In genomic region chr2:23324281-23324680, GRCh38 we compare ENCODE assay signal across 18 cellular contexts.
DNase-seq lines count a peak whose midpoint lies in the region; ATAC-seq and TF ChIP-seq lines count a peak whose summit lies in the region.
"Had no signal": no experiment of that assay in that cellular context is flagged by ENCODE, and none has a peak within 500 bp of the region (broad histone marks: within the 10 kb centered on the region; RNA-seq: fewer than 3 reads in every experiment).

No MANE protein-coding gene starts in this region.

- H3K4me1 ChIP-seq in SJCRH30 = peaks cover 56% of the 10 kb centered on the region
- no peaks in the 10 kb centered on the region for H3K4me1 ChIP-seq in suprapubic skin
- H3K4me1 ChIP-seq: A549 had no signal

- no peak for ATAC-seq in HG03039 (IDR thresholded peaks at IDR 0.05; ENCODE audit: unreplicated experiment)
- ATAC-seq: A549 had no signal

- no peak for TF ChIP-seq POLR2A in suprapubic skin (IDR thresholded peaks at IDR 0.05)

- H3K27me3 ChIP-seq in SJCRH30 = no peaks in the 10 kb centered on the region
- H3K27me3 ChIP-seq in suprapubic skin = peaks cover 6% of the 10 kb centered on the region

- H3K36me3 ChIP-seq in SJCRH30 (no peaks in the 10 kb centered on the region), suprapubic skin (no peaks in the 10 kb centered on the region)
- H3K36me3 ChIP-seq: MG63 had no signal

- H3K9me3 ChIP-seq in SJCRH30 (replicated peaks) (no peaks in the 10 kb centered on the region), suprapubic skin (no peaks in the 10 kb centered on the region)
- H3K9me3 ChIP-seq: A549, MG63, SK-N-SH had no signal

- peak; percentile 79 for DNase-seq in NCI-H2107 treated with DMSO at 0.1 percent for 48 hours (lab: John Stamatoyannopoulos, UW; ENCODE audit: unreplicated experiment)
- no peak for DNase-seq in NCI-H2107 (lab: John Stamatoyannopoulos, UW)
- peak; percentile 8 for DNase-seq in EH (ENCODE audit: low read depth)
- DNase-seq in NCI-H1092 treated with DMSO at 0.1 percent for 48 hours (lab: John Stamatoyannopoulos, UW) = peak; percentile 92
- DNase-seq in SJCRH30 = peak; percentile 66 to 74
- DNase-seq in effector CD8-positive, alpha-beta T cell (lab: John Stamatoyannopoulos, UW) = no peak
- no peak for DNase-seq in suprapubic skin (ENCODE audit: low spot score in 2 of 2)
- DNase-seq: CD4-positive, alpha-beta T cell; DND-41; GF-D8; HCEC 1CT; IMR-90; Karpas-422; MG63; NCI-H1694 treated with DMSO at 0.1 percent for 48 hours; SK-N-SH had no signal

- peak overlapping the region; percentile 33 for H3K27ac ChIP-seq in SJCRH30
- H3K27ac ChIP-seq in suprapubic skin = no peak overlapping the region
- H3K27ac ChIP-seq: A549 had no signal

- H3K4me3 ChIP-seq in SJCRH30 (peak overlapping the region; percentile 2; the same call in 1 of the 2 replicates), suprapubic skin (no peak overlapping the region)
- H3K4me3 ChIP-seq: A549, MG63 had no signal

- TF ChIP-seq EP300 in suprapubic skin (IDR thresholded peaks at IDR 0.05) = no peak

- no peak for TF ChIP-seq CTCF in suprapubic skin (IDR thresholded peaks at IDR 0.05)

- 88% methylated on average over 10 of the region's 10 CpGs for WGBS in suprapubic skin

Comparison
In these comparisons a context has a peak if more than half of its experiments do, and no peak if none do; other contexts are left out.
1. DNase-seq: peak in NCI-H2107 treated with DMSO at 0.1 percent for 48 hours (single experiment), EH (single experiment), NCI-H1092 treated with DMSO at 0.1 percent for 48 hours (single experiment) and SJCRH30 (2 of 2); none in NCI-H2107 (single experiment), effector CD8-positive, alpha-beta T cell (single experiment) and suprapubic skin (0 of 2).